ENCODE assay signal across 8 cellular contexts in genomic region chr11:96112192-96113099, GRCh38.
DNase-seq lines count a peak whose midpoint lies in the region; ATAC-seq and TF ChIP-seq lines count a peak whose summit lies in the region.

No MANE protein-coding gene starts in this region.

- H3K4me3 ChIP-seq in astrocyte of the spinal cord (ENCODE audit: low read depth, low read length) (no peak overlapping the region), smooth muscle cell (no peak overlapping the region)

- H3K9me3 ChIP-seq in smooth muscle cell (replicated peaks; ENCODE audit: low read depth): no peaks in the 10 kb centered on the region

- DNase-seq in astrocyte of the spinal cord (ENCODE audit: low read depth, low spot score) (peak; percentile 50), smooth muscle cell (lab: John Stamatoyannopoulos, UW; ENCODE audit: unreplicated experiment) (no peak), cortex of kidney (lab: John Stamatoyannopoulos, UW) (no peak), KBM-7 (no peak), DMS 273 (lab: John Stamatoyannopoulos, UW; ENCODE audit: unreplicated experiment) (no peak)
- no peak for DNase-seq in effector CD8-positive, alpha-beta T cell (lab: John Stamatoyannopoulos, UW)

- no peak overlapping the region for H3K9ac ChIP-seq in smooth muscle cell (ENCODE audit: low read depth)

- peaks cover 8% of the 10 kb centered on the region for H3K4me1 ChIP-seq in smooth muscle cell (ENCODE audit: low read depth)

- 89% methylated on average over 5 of the region's 5 CpGs for WGBS in smooth muscle cell (ENCODE audit: low lambda C conversion rate)

- peaks cover 38% of the 10 kb centered on the region for H3K79me2 ChIP-seq in smooth muscle cell (ENCODE audit: low read depth)

- no peaks in the 10 kb centered on the region for H3K36me3 ChIP-seq in smooth muscle cell (ENCODE audit: low read depth)

- H3F3A ChIP-seq in smooth muscle cell (ENCODE audit: low read depth): no peaks in the 10 kb centered on the region

- TF ChIP-seq CTCF in astrocyte of the spinal cord (IDR thresholded peaks at IDR 0.05; ENCODE audit: low read depth, low read length): no peak
- no peak for TF ChIP-seq CTCF in smooth muscle cell (IDR thresholded peaks at IDR 0.05; ENCODE audit: borderline replicate concordance, insufficient read depth, poor library complexity, severe bottlenecking)

- H4K20me1 ChIP-seq in smooth muscle cell (ENCODE audit: low read depth): no peaks in the 10 kb centered on the region

- peak overlapping the region; percentile 53 for H3K27ac ChIP-seq in smooth muscle cell (ENCODE audit: low read depth)

- in situ Hi-C loops in astrocyte of the spinal cord (cut with HindIII; ENCODE audit: low sequenced_read_pairs) (no loop called here), KBM-7 (cut with MboI; ENCODE audit: low pct_unique_long_range_greater_than_20kb, low sequenced_read_pairs) (no loop called here)

- ATAC-seq in GM19328 (IDR thresholded peaks at IDR 0.05; ENCODE audit: unreplicated experiment) (peak; percentile 76), HG02884 (IDR thresholded peaks at IDR 0.05; ENCODE audit: unreplicated experiment) (peak; percentile 94)

- H3K4me2 ChIP-seq in smooth muscle cell: no peak overlapping the region

- no peak overlapping the region for H2AFZ ChIP-seq in smooth muscle cell (ENCODE audit: low read depth)

- H3K27me3 ChIP-seq in smooth muscle cell (ENCODE audit: low read depth): no peaks in the 10 kb centered on the region
